In the genomic region with DNA sequence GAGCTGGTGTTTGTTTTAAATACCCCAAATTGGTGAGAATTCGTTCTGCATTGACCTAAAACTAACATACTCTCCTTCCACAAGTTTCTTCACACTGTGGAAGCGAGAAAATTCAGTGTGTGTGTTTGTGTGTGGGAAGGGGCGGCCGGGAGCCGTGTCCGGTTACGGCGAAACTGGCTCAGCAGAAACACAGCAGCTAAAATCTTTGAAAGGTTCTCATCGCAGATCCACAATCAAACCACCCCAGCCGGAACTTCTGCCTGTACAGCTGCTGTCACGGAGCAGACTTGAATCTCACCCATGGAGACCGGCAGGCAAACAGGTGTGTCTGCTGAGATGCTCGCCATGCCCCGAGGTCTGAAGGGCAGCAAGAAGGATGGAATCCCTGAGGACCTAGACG, we compare ENCODE assay signal across 3 cellular contexts. TPM values are rescaled to one million over a fixed set of nuclear protein-coding genes. Genes with fewer than 3 reads are reported as not detected.
"Had no signal": no experiment of that assay in that cellular context is flagged by ENCODE, and none has a peak within 500 bp of the region (broad histone marks: within the 10 kb centered on the region; RNA-seq: fewer than 3 reads in every experiment).

Gene TAF11L3, plus strand, starts transcription at position 301 of the 400 bp plus-strand sequence.

RNA-seq across cellular contexts. Expression of gene TAF11L3, which starts in this region (rescaled TPM):
- polyA plus RNA-seq: stomach, thymus, urinary bladder had no signal
